ENCODE assay signal across 16 cellular contexts in the genomic region with DNA sequence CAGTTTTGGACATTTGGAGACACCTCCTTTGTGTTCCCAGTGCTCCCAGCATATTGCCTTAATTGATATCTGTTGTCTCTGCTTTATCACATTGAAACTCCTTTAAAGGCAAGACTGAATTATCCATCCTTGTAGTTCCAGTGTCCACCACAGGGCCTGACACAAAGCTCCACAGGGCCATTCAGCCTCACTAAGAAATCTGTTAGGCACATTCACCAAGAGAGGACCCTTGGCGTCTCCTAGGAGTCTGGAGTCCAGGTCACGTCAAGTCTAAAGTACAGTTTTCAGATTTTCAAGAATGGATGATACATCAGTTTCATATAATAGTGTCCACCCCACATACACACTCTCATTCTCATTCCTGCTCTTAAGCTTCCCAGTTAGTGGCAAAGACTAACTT. TPM values are rescaled to one million over a fixed set of nuclear protein-coding genes. Genes with fewer than 3 reads are reported as not detected.
DNase-seq lines count a peak whose midpoint lies in the region; ATAC-seq and TF ChIP-seq lines count a peak whose summit lies in the region.
"Had no signal": no experiment of that assay in that cellular context is flagged by ENCODE, and none has a peak within 500 bp of the region (broad histone marks: within the 10 kb centered on the region; RNA-seq: fewer than 3 reads in every experiment).

No MANE protein-coding gene starts in this region.

- TF ChIP-seq RAD21 in HCT116 (IDR thresholded peaks at IDR 0.05; ENCODE audit: low read depth) = no peak

- H3K27me3 Mint-ChIP-seq in CD14-positive monocyte (ENCODE audit: low read depth in 3 of 3) (peaks cover 0 to 2% (median 0%) of the 10 kb centered on the region in 3 donors), natural killer cell (ENCODE audit: low read depth in 2 of 2) (no peaks in the 10 kb centered on the region)
- H3K27me3 Mint-ChIP-seq: dendritic cell treated with granulocyte-macrophage colony-stimulating factor and Interleukin-4, amounts not matched to agents 40 ng/mL and 50 ng/mL, for 4 days; IgD-negative memory B cell had no signal

- H4K20me1 ChIP-seq in HCT116 (ENCODE audit: insufficient read depth) = no peaks in the 10 kb centered on the region

- TF ChIP-seq POLR2A in HCT116 (IDR thresholded peaks at IDR 0.05; ENCODE audit: borderline replicate concordance, extremely low read depth, insufficient read depth, insufficient read length) = no peak

- H3K4me2 ChIP-seq in HCT116 (ENCODE audit: low read length) = no peak overlapping the region

- H3K9me2 ChIP-seq in HCT116 (ENCODE audit: insufficient read depth) = no peaks in the 10 kb centered on the region

- H3K36me3 Mint-ChIP-seq in CD14-positive monocyte (no peaks in the 10 kb centered on the region), natural killer cell (no peaks in the 10 kb centered on the region)

- H3K9me3 Mint-ChIP-seq in CD14-positive monocyte = peaks cover 0 to 6% (median 0%) of the 10 kb centered on the region in 7 donors
- H3K9me3 Mint-ChIP-seq in natural killer cell = no peaks in the 10 kb centered on the region
- H3K9me3 Mint-ChIP-seq: dendritic cell treated with granulocyte-macrophage colony-stimulating factor and Interleukin-4, amounts not matched to agents 40 ng/mL and 50 ng/mL, for 4 days; IgD-negative memory B cell had no signal

- CTCF ChIA-PET in HCT116 (lab: Charles Lee) = interaction anchor here (0.6 to 2.6 kb wide), 2 partner anchors 221 to 227 kb away, joined by 4 to 11 read pairs; no protein-coding TSS in a partner anchor

- DNase-seq in CD14-positive monocyte (ENCODE audit: low spot score) (no peak), HCT116 (ENCODE audit: low read depth, low spot score) (no peak), WERI-Rb-1 (no peak), kidney tubule cell (ENCODE audit: low spot score) (peak; percentile 7), natural killer cell (no peak), caudate nucleus (lab: John Stamatoyannopoulos, UW) (no peak)
- DNase-seq: activated CD4-positive, alpha-beta T cell treated with anti-CD3 and anti-CD28 coated beads, Interleukin-2, amount 50 U/mL, for 1 hour; activated gamma-delta T cell treated with Interleukin-2 at 50 U/mL for 16 hours; EL; GOT3; NCI-H2171; SHP77 treated with DMSO at 0.1 percent for 48 hours had no signal

- H3K4me3 Mint-ChIP-seq in CD14-positive monocyte (no peak overlapping the region), natural killer cell (no peak overlapping the region)
- H3K4me3 Mint-ChIP-seq: dendritic cell treated with granulocyte-macrophage colony-stimulating factor and Interleukin-4, amounts not matched to agents 40 ng/mL and 50 ng/mL, for 4 days had no signal

- H3K4me3 ChIP-seq in HCT116 (replicated peaks in 1 of 2; ENCODE audit: low read depth in 1 of 2, low read length in 2 of 2) (no peak overlapping the region), WERI-Rb-1 (ENCODE audit: low read depth, low read length) (no peak overlapping the region)

- H3K27me3 ChIP-seq in HCT116 (ENCODE audit: insufficient read depth, low read length) (no peaks in the 10 kb centered on the region), WERI-Rb-1 (ENCODE audit: insufficient read depth, low read depth, severe bottlenecking) (no peaks in the 10 kb centered on the region)

- ATAC-seq in HCT116 = no peak
- no peak for ATAC-seq in GM21515 (IDR thresholded peaks at IDR 0.05; ENCODE audit: unreplicated experiment)
- no peak for ATAC-seq in natural killer cell
- ATAC-seq in GM21423 (IDR thresholded peaks at IDR 0.05; ENCODE audit: unreplicated experiment) = no peak

- intact Hi-C loops in CD14-positive monocyte (cut with micrococcal nuclease) (no loop called here), HCT116 (cut with micrococcal nuclease) (no loop called here), natural killer cell (cut with micrococcal nuclease) (no loop called here)

- no peaks in the 10 kb centered on the region for H3K9me3 ChIP-seq in HCT116 (ENCODE audit: control insufficient read depth in 1 of 2, insufficient read depth in 1 of 2, low read depth in 1 of 2, low read length in 2 of 2)
- H3K9me3 ChIP-seq in WERI-Rb-1 (ENCODE audit: severe bottlenecking) = no peaks in the 10 kb centered on the region

- no peaks in the 10 kb centered on the region for H3K79me2 ChIP-seq in HCT116 (ENCODE audit: insufficient read depth, low read length)

- RAD21 ChIA-PET in HCT116 (lab: Charles Lee; ENCODE audit: low non-redundant PET in 1 of 2, low total read pairs in 2 of 2, uncharacterized antibody in 2 of 2, unreplicated experiment in 2 of 2) = no interaction called here

- POLR2A ChIA-PET in HCT116 (lab: Charles Lee) = no interaction called here

- TF ChIP-seq CTCF in CD14-positive monocyte (IDR thresholded peaks at IDR 0.05) = peak; percentile 20
- TF ChIP-seq CTCF in HCT116 (IDR thresholded peaks at IDR 0.05 in 2 of 3, conservative IDR thresholded peaks at IDR 0.05 in 1 of 3; ENCODE audit: borderline replicate concordance in 1 of 3, insufficient read depth in 1 of 3, low read depth in 2 of 3, low read length in 2 of 3) = peak in 2 of 3 experiments; percentile 39 to 46; a peak in 4 of 6 replicates
- TF ChIP-seq CTCF in WERI-Rb-1 (IDR thresholded peaks at IDR 0.05; ENCODE audit: low read depth, low read length) = peak; percentile 56
- no peak for TF ChIP-seq CTCF in natural killer cell (IDR thresholded peaks at IDR 0.05)

- BruUV-seq in HCT116 (replicated peaks; lab: Mats Ljungman, UMichigan) = no TSS peak

- H3K27ac Mint-ChIP-seq in CD14-positive monocyte = no peak overlapping the region
- H3K27ac Mint-ChIP-seq in natural killer cell = no peak overlapping the region
- H3K27ac Mint-ChIP-seq: dendritic cell treated with granulocyte-macrophage colony-stimulating factor and Interleukin-4, amounts not matched to agents 40 ng/mL and 50 ng/mL, for 4 days; IgD-negative memory B cell had no signal

- peaks cover 3 to 11% of the 10 kb centered on the region in 2 experiments; a peak in 2 of 4 replicates for H3K4me1 ChIP-seq in HCT116 (ENCODE audit: control insufficient read depth in 1 of 2, insufficient read depth in 2 of 2, low read length in 2 of 2)

- no peak overlapping the region for H2AFZ ChIP-seq in HCT116 (ENCODE audit: low read depth, low read length, poor library complexity, severe bottlenecking)

- no peak overlapping the region for H3K9ac ChIP-seq in HCT116 (ENCODE audit: low read length)

- H3K4me1 Mint-ChIP-seq in CD14-positive monocyte (peaks cover 9% of the 10 kb centered on the region), natural killer cell (peaks cover 11 to 22% of the 10 kb centered on the region in 2 donors)

- H3K36me3 ChIP-seq in HCT116 (ENCODE audit: control insufficient read depth in 1 of 2, insufficient read depth in 2 of 2, low read length in 2 of 2) (no peaks in the 10 kb centered on the region), WERI-Rb-1 (no peaks in the 10 kb centered on the region)

- H3K27ac ChIP-seq in HCT116 (ENCODE audit: low read depth, low read length) (no peak overlapping the region), WERI-Rb-1 (no peak overlapping the region), caudate nucleus (ENCODE audit: low read depth, low read length) (no peak overlapping the region)

TF ChIP-seq in HCT116, 20 proteins besides CTCF, POLR2A, EP300 and RAD21:
- no peak for TF ChIP-seq EZH2 (IDR thresholded peaks at IDR 0.05)
- TF ChIP-seq ZFX (IDR thresholded peaks at IDR 0.05) = no peak
TF ChIP-seq in HCT116: peak in this region for 0.

RNA-seq across cellular contexts. Expression of a gene that starts 4.8 kb away (rescaled TPM):
- 1 to 10 TPM; 2.0 to 4.1 TPM for polyA plus RNA-seq in CD14-positive monocyte
- total RNA-seq in HCT116 (2021; ENCODE audit: unreplicated experiment) (26.4 TPM), natural killer cell (1 to 10 TPM; 7.7 to 9.4 (median 7.8) TPM)
- polyA plus RNA-seq in HCT116 (2012) = 17.8 and 25.9 TPM in 2 replicates
